Comparison of ENCODE assay signal across 12 cellular contexts in the genomic region with DNA sequence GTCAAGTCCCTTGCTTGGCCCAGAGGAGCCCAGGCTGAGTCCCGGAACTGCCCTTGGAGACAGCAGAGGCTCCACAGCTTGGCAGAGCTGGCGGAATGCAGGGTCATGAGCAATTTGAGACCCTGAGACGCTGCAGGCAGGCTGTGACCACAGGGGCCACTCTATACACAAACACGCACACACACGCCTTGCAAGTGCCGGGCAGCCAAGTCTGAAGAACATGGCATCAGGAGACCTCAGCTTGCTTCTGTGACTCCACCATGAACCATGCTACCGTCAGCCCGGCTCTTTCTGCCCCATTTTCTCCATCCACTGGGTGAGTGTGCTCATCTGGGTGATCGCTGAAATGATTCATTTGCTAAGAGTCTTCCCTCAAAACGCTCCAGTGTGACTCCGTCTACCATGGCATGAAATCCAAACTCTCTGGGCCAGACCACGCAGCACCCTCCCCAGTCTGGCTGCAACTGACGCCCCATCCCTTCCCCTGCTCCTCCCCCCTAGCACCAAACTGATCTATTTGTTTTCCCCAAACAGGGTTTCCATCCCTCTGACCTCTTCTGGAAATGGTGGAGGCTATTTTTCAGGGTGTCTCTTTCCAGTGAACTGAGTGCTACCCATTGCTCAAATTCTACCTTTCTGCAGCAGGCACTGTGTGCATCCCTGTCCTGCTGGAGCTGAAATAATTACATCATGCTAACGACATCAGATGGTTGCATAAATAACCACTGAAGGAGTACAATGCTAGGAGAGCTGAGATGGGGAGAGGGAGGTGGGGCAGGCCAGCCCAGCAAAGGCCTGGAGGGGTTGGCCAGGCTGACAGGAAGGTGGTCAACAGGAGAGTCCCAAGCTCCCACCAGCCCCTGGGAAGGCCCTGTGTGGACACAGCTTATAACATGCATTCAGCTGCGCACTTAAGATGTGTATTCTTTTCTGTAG. TPM values are rescaled to one million over a fixed set of nuclear protein-coding genes. Genes with fewer than 3 reads are reported as not detected.
DNase-seq lines count a peak whose midpoint lies in the region; TF ChIP-seq lines count a peak whose summit lies in the region.
"Had no signal": no experiment of that assay in that cellular context is flagged by ENCODE, and none has a peak within 500 bp of the region (broad histone marks: within the 10 kb centered on the region; RNA-seq: fewer than 3 reads in every experiment).

No MANE protein-coding gene starts in this region.

- H3K4me2 ChIP-seq in neural progenitor cell = no peak overlapping the region
- H3K4me2 ChIP-seq: smooth muscle cell had no signal

- H2AFZ ChIP-seq in neural progenitor cell (replicated peaks) = no peak overlapping the region

- H3K79me2 ChIP-seq in neural progenitor cell (ENCODE audit: low read depth) = peaks cover 31% of the 10 kb centered on the region

- no peaks in the 10 kb centered on the region for H3K9me3 ChIP-seq in neural progenitor cell (ENCODE audit: low read depth)
- no peaks in the 10 kb centered on the region for H3K9me3 ChIP-seq in effector memory CD4-positive, alpha-beta T cell (ENCODE audit: control insufficient read depth, low read length)
- H3K9me3 ChIP-seq: heart right ventricle had no signal

- no peaks in the 10 kb centered on the region for H3K9me3 Mint-ChIP-seq in neural progenitor cell

- no peak overlapping the region for H3K27ac Mint-ChIP-seq in neural progenitor cell

- H3K27me3 ChIP-seq in neural progenitor cell = no peaks in the 10 kb centered on the region
- no peaks in the 10 kb centered on the region for H3K27me3 ChIP-seq in effector memory CD4-positive, alpha-beta T cell (replicated peaks; ENCODE audit: control insufficient read depth, insufficient read depth, low read length, poor library complexity, severe bottlenecking)
- H3K27me3 ChIP-seq: heart right ventricle had no signal

- H3K36me3 Mint-ChIP-seq in neural progenitor cell = peaks cover 22% of the 10 kb centered on the region

- peaks cover 6% of the 10 kb centered on the region for H3K4me1 ChIP-seq in neural progenitor cell
- peaks cover 22% of the 10 kb centered on the region for H3K4me1 ChIP-seq in effector memory CD4-positive, alpha-beta T cell (ENCODE audit: control insufficient read depth, insufficient read depth, low read length, poor library complexity, severe bottlenecking)

- no peak overlapping the region for H3K4me3 ChIP-seq in neural progenitor cell
- no peak overlapping the region for H3K4me3 ChIP-seq in effector memory CD4-positive, alpha-beta T cell (ENCODE audit: insufficient read depth, low read depth, low read length, poor library complexity, severe bottlenecking)
- H3K4me3 ChIP-seq: heart right ventricle, K562, smooth muscle cell had no signal

- H3K4me3 Mint-ChIP-seq in neural progenitor cell = peak overlapping the region; percentile 24

- no peak for TF ChIP-seq CTCF in neural progenitor cell (IDR thresholded peaks at IDR 0.05)

- H3K27ac ChIP-seq in neural progenitor cell = no peak overlapping the region
- no peak overlapping the region for H3K27ac ChIP-seq in effector memory CD4-positive, alpha-beta T cell (ENCODE audit: insufficient read depth, low read length, poor library complexity, severe bottlenecking)
- H3K27ac ChIP-seq: heart right ventricle had no signal

- DNase-seq in EL = peak; percentile 13
- peak; percentile 55 for DNase-seq in LHCN-M2 (ENCODE audit: low read depth)
- peak; percentile 59 for DNase-seq in brain pericyte (ENCODE audit: low read depth, low spot score)
- DNase-seq in neural progenitor cell (ENCODE audit: low spot score) = no peak
- no peak for DNase-seq in NCI-H2029 (lab: John Stamatoyannopoulos, UW)
- DNase-seq in effector memory CD4-positive, alpha-beta T cell = no peak
- DNase-seq in NCI-H1417 (lab: John Stamatoyannopoulos, UW) = no peak
- no peak for DNase-seq in DMS53 treated with DMSO at 0.1 percent for 48 hours (lab: John Stamatoyannopoulos, UW; ENCODE audit: unreplicated experiment)
- DNase-seq: heart right ventricle, NCI-H526 had no signal

- peaks cover 13% of the 10 kb centered on the region for H3K27me3 Mint-ChIP-seq in neural progenitor cell (ENCODE audit: insufficient read depth, low read depth)

- H3F3A ChIP-seq in neural progenitor cell (ENCODE audit: low read depth) = peaks cover 17% of the 10 kb centered on the region

- peaks cover 35% of the 10 kb centered on the region for H3K4me1 Mint-ChIP-seq in neural progenitor cell

- peaks cover 5% of the 10 kb centered on the region for H3K36me3 ChIP-seq in neural progenitor cell
- peaks cover 31% of the 10 kb centered on the region for H3K36me3 ChIP-seq in effector memory CD4-positive, alpha-beta T cell (ENCODE audit: control insufficient read depth, insufficient read depth, low read length)

- H4K20me1 ChIP-seq in neural progenitor cell (ENCODE audit: low read depth) = peaks cover 3% of the 10 kb centered on the region

- no peak overlapping the region for H3K9ac ChIP-seq in neural progenitor cell

RNA-seq across cellular contexts. Expression of gene CARS2, which starts 3.1 kb away (rescaled TPM):
- total RNA-seq in LHCN-M2 (2014; rRNA removed) (94.8 and 114 TPM in 2 replicates), neural progenitor cell (ENCODE audit: low replicate concordance) (50.0 and 61.4 TPM in 2 replicates)
- 84.8 TPM for polyA plus RNA-seq in LHCN-M2 (2012)

RNA-seq across cellular contexts. Expression of gene ING1, which starts 10.6 kb away (rescaled TPM):
- total RNA-seq in LHCN-M2 (2014; rRNA removed) (7.8 and 14.8 TPM in 2 replicates), neural progenitor cell (ENCODE audit: low replicate concordance) (14.7 and 24.3 TPM in 2 replicates)
- 7.3 TPM for polyA plus RNA-seq in LHCN-M2 (2012)

Comparison
In these comparisons a context has a peak if more than half of its experiments do, and no peak if none do; other contexts are left out.
1. DNase-seq: peak in EL (single experiment), LHCN-M2 (single experiment) and brain pericyte (single experiment); none in neural progenitor cell (single experiment), NCI-H2029 (single experiment), effector memory CD4-positive, alpha-beta T cell (0 of 3), NCI-H1417 (0 of 3) and DMS53 treated with DMSO at 0.1 percent for 48 hours (single experiment).